10 cellular contexts compared by ENCODE assay signal in the genomic region with DNA sequence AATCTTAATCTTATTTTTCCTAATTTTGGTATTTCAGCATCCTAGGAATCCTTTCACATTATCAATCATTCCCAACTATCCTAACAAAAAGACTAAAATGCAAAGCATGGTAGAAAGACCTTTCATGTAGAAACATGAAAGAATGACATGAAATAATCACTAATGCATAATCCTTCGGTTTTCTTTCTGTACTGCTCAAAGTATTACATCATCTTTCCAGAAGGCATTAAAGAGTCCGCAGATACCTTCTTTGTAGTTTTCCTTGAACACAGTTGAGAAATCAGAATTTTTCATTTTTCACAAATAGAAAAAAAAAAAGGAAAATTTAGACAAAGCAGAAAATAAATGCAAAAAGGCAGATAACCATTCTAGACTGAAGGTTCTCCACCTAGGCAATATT. TPM values are rescaled to one million over a fixed set of nuclear protein-coding genes. Genes with fewer than 3 reads are reported as not detected.
"Had no signal": no experiment of that assay in that cellular context is flagged by ENCODE, and none has a peak within 500 bp of the region (broad histone marks: within the 10 kb centered on the region; RNA-seq: fewer than 3 reads in every experiment).

No MANE protein-coding gene starts in this region.

- ATAC-seq: HCT116 had no signal

- H3K4me3 ChIP-seq: GM23248, HAP-1 had no signal

- H3K9ac ChIP-seq: GM23248 had no signal

- H2AFZ ChIP-seq: GM23248 had no signal

- H3K27ac ChIP-seq: GM23248, HL-60 had no signal

- DNase-seq: GM23248, GOT3, H7, HFFc6, KG1 had no signal

RNA-seq across cellular contexts. Expression of gene ODAPH, which starts 53.2 kb away (rescaled TPM):
- total RNA-seq: GM23248, H7, HFFc6, HT1080 had no signal
- polyA plus RNA-seq: GM23248, IgD-negative memory B cell had no signal
